In the genomic region with DNA sequence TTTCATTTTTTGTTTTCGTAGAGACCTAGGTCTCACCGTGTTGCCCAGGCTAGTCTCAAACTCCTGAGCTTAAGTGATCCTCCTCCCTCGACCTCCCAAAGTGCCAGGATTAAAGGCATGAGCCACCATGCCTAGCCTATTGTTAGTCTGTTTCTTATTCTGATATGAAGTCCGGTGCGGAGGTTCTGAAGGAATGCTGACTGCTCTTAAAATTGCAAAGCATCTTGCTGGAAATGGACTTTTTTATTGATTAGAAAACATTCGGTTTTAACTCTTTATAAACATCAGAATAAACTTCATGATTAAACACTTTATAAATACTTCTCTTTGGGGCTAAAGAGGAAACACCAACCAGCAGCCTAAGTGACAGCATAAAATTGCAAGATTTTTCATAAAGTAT, we compare ENCODE assay signal across 10 cellular contexts. TPM values are rescaled to one million over a fixed set of nuclear protein-coding genes. Genes with fewer than 3 reads are reported as not detected.
DNase-seq lines count a peak whose midpoint lies in the region; ATAC-seq and TF ChIP-seq lines count a peak whose summit lies in the region.
"Had no signal": no experiment of that assay in that cellular context is flagged by ENCODE, and none has a peak within 500 bp of the region (broad histone marks: within the 10 kb centered on the region; RNA-seq: fewer than 3 reads in every experiment).

No MANE protein-coding gene starts in this region.

- DNase-seq in T-helper 1 cell (no peak), left lung (no peak), HuH-7.5 (ENCODE audit: low spot score) (no peak)
- no peak for DNase-seq in activated naive CD8-positive, alpha-beta T cell treated with anti-CD3 and anti-CD28 coated beads for 36 hours
- DNase-seq: KBM-7 had no signal

- ATAC-seq in left lung (no peak), HG03095 (IDR thresholded peaks at IDR 0.05; ENCODE audit: unreplicated experiment) (no peak), GM19452 (IDR thresholded peaks at IDR 0.05; ENCODE audit: unreplicated experiment) (no peak)

- H3K9me3 Mint-ChIP-seq in T-helper 1 cell treated with Interleukin-12 subunit alpha and Interleukin-12 subunit beta and Interleukin-4 antibody, amounts not matched to agents 30 μg/mL and 1 μg/mL, for 36 hours, result no peaks in the 10 kb centered on the region
- H3K9me3 Mint-ChIP-seq in activated naive CD8-positive, alpha-beta T cell treated with anti-CD3 and anti-CD28 coated beads for 36 hours, result no peaks in the 10 kb centered on the region

- peaks cover 0 to 26% of the 10 kb centered on the region in 2 donors for H3K36me3 ChIP-seq in left lung
- H3K36me3 ChIP-seq in stomach smooth muscle (ENCODE audit: control insufficient read depth in 2 of 2, insufficient read depth in 2 of 2, low read length in 2 of 2), result peaks cover 8 to 9% of the 10 kb centered on the region in 2 donors

- no peaks in the 10 kb centered on the region for H3K9me3 ChIP-seq in left lung
- H3K9me3 ChIP-seq in stomach smooth muscle (ENCODE audit: control insufficient read depth in 2 of 2, low read length in 2 of 2), result no peaks in the 10 kb centered on the region

- H3K4me1 ChIP-seq in left lung (peaks cover 15 to 81% of the 10 kb centered on the region in 2 donors), stomach smooth muscle (ENCODE audit: control insufficient read depth, insufficient read depth, low read length) (peaks cover 10% of the 10 kb centered on the region)

- peaks cover 64% of the 10 kb centered on the region for H3K36me3 Mint-ChIP-seq in T-helper 1 cell treated with Interleukin-12 subunit alpha and Interleukin-12 subunit beta and Interleukin-4 antibody, amounts not matched to agents 30 μg/mL and 1 μg/mL, for 36 hours (ENCODE audit: low read depth)
- H3K36me3 Mint-ChIP-seq in activated naive CD8-positive, alpha-beta T cell treated with anti-CD3 and anti-CD28 coated beads for 36 hours, result peaks cover 81% of the 10 kb centered on the region

- H3K4me3 Mint-ChIP-seq in T-helper 1 cell treated with Interleukin-12 subunit alpha and Interleukin-12 subunit beta and Interleukin-4 antibody, amounts not matched to agents 30 μg/mL and 1 μg/mL, for 36 hours, result peak overlapping the region; percentile 90
- peak overlapping the region; percentile 100 for H3K4me3 Mint-ChIP-seq in activated naive CD8-positive, alpha-beta T cell treated with anti-CD3 and anti-CD28 coated beads for 36 hours

- no peak overlapping the region for H3K9ac ChIP-seq in stomach smooth muscle (ENCODE audit: low read length in 2 of 2)

- H3K4me1 Mint-ChIP-seq in T-helper 1 cell treated with Interleukin-12 subunit alpha and Interleukin-12 subunit beta and Interleukin-4 antibody, amounts not matched to agents 30 μg/mL and 1 μg/mL, for 36 hours (ENCODE audit: low read depth), result peaks cover 58% of the 10 kb centered on the region
- H3K4me1 Mint-ChIP-seq in activated naive CD8-positive, alpha-beta T cell treated with anti-CD3 and anti-CD28 coated beads for 36 hours, result peaks cover 45% of the 10 kb centered on the region

- peak overlapping the region in 1 of 2 donors; percentile 79 for H3K4me3 ChIP-seq in left lung
- H3K4me3 ChIP-seq in stomach smooth muscle (ENCODE audit: low read length in 2 of 2), result peak overlapping the region; percentile 17 to 61

- TF ChIP-seq CTCF in left lung (IDR thresholded peaks at IDR 0.05), result no peak

- intact Hi-C loops in left lung (cut with DNase I), result no loop called here

- no peaks in the 10 kb centered on the region for H3K27me3 ChIP-seq in left lung
- H3K27me3 ChIP-seq in stomach smooth muscle (ENCODE audit: control insufficient read depth in 1 of 2, insufficient read depth in 2 of 2, low read length in 2 of 2), result no peaks in the 10 kb centered on the region

- H3K27ac Mint-ChIP-seq in T-helper 1 cell treated with Interleukin-12 subunit alpha and Interleukin-12 subunit beta and Interleukin-4 antibody, amounts not matched to agents 30 μg/mL and 1 μg/mL, for 36 hours, result peak overlapping the region; percentile 87
- peak overlapping the region; percentile 91 for H3K27ac Mint-ChIP-seq in activated naive CD8-positive, alpha-beta T cell treated with anti-CD3 and anti-CD28 coated beads for 36 hours

- H3K27ac ChIP-seq in left lung, result peak overlapping the region; percentile 4 to 72
- H3K27ac ChIP-seq in stomach smooth muscle (ENCODE audit: low read length), result no peak overlapping the region
- H3K27ac ChIP-seq: 22Rv1 had no signal

- H3K27me3 Mint-ChIP-seq in T-helper 1 cell treated with Interleukin-12 subunit alpha and Interleukin-12 subunit beta and Interleukin-4 antibody, amounts not matched to agents 30 μg/mL and 1 μg/mL, for 36 hours (ENCODE audit: low read depth), result no peaks in the 10 kb centered on the region
- no peaks in the 10 kb centered on the region for H3K27me3 Mint-ChIP-seq in activated naive CD8-positive, alpha-beta T cell treated with anti-CD3 and anti-CD28 coated beads for 36 hours

RNA-seq across cellular contexts. Expression of gene TNFAIP3, which starts 3.2 kb away (rescaled TPM):
- total RNA-seq in activated naive CD8-positive, alpha-beta T cell treated with anti-CD3 and anti-CD28 coated beads for 36 hours, result 100 to 1,000 TPM; 214 to 222 TPM
- total RNA-seq in left lung, result 100 to 1,000 TPM in 1 of 2 donors, 10 to 100 TPM in 1; 22.6 to 102 TPM
